18 cellular contexts compared by ENCODE assay signal in the genomic region with DNA sequence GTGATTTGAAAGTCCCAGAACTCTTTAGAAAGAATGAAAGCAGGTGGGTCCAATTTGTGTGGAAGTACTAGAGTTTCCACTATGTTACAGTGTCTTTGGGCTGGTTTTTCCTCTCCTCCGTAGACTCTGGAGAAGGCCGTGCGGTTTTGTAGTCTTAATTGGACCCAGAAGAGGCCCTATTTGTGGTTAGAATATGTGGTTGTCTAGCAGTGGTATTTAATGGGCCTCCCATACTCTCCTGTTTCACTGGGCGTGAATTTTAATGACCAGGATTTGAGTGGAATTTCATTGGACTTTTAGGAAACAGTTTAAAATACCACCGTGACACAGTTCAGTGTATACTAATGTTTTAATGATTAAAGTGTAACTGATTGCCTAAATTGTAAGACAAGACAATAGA.
DNase-seq lines count a peak whose midpoint lies in the region; ATAC-seq and TF ChIP-seq lines count a peak whose summit lies in the region.
"Had no signal": no experiment of that assay in that cellular context is flagged by ENCODE, and none has a peak within 500 bp of the region (broad histone marks: within the 10 kb centered on the region; RNA-seq: fewer than 3 reads in every experiment).

No MANE protein-coding gene starts in this region.

- no peaks in the 10 kb centered on the region for H3K27me3 Mint-ChIP-seq in effector memory CD8-positive, alpha-beta T cell

- peak; percentile 20 for DNase-seq in AG20443 (ENCODE audit: low spot score)
- peak; percentile 20 for DNase-seq in M059J (ENCODE audit: low read depth)
- DNase-seq in effector memory CD8-positive, alpha-beta T cell, result no peak
- DNase-seq in sciatic nerve (ENCODE audit: low spot score), result no peak
- no peak for DNase-seq in stimulated activated CD4-positive, alpha-beta T cell treated with anti-CD3 and anti-CD28 coated beads, Interleukin-4, amount 100 ng/mL, for 4 hours
- DNase-seq in NCI-H2196 (lab: John Stamatoyannopoulos, UW; ENCODE audit: unreplicated experiment), result no peak
- DNase-seq: AML-193, COR-L47, H9, Karpas-422, MM.1S, NCI-H1105, NCI-H1694, NCI-H2171, NCI-H774, SW 1271 had no signal

- H3K9me3 Mint-ChIP-seq in effector memory CD8-positive, alpha-beta T cell, result no peaks in the 10 kb centered on the region
- H3K9me3 Mint-ChIP-seq: H9 had no signal

- intact Hi-C loops in sciatic nerve (cut with DNase I), result no loop called here

- peak overlapping the region; percentile 21 to 33 for H3K27ac Mint-ChIP-seq in effector memory CD8-positive, alpha-beta T cell

- H3K36me3 Mint-ChIP-seq in effector memory CD8-positive, alpha-beta T cell (ENCODE audit: insufficient read depth), result peaks cover 3% of the 10 kb centered on the region

- ATAC-seq in effector memory CD8-positive, alpha-beta T cell (replicated peaks), result no peak
- ATAC-seq in sciatic nerve, result peak; percentile 38
- no peak for ATAC-seq in GM21367 (IDR thresholded peaks at IDR 0.05; ENCODE audit: unreplicated experiment)
- no peak for ATAC-seq in GM18505 (IDR thresholded peaks at IDR 0.05; ENCODE audit: unreplicated experiment)

- no peak for TF ChIP-seq POLR2A in GM18505 (IDR thresholded peaks at IDR 0.05; ENCODE audit: borderline replicate concordance, extremely low read depth, insufficient read depth, insufficient read length)

- peaks cover 14 to 38% of the 10 kb centered on the region in 2 donors for H3K4me1 Mint-ChIP-seq in effector memory CD8-positive, alpha-beta T cell (ENCODE audit: low read depth in 2 of 2)

- no peak overlapping the region for H3K4me3 Mint-ChIP-seq in effector memory CD8-positive, alpha-beta T cell
- H3K4me3 Mint-ChIP-seq: H9 had no signal

Comparison
In these comparisons a context has a peak if more than half of its experiments do, and no peak if none do; other contexts are left out.
1. DNase-seq: peak in AG20443 (single experiment) and M059J (single experiment); none in effector memory CD8-positive, alpha-beta T cell (0 of 3), sciatic nerve (single experiment), stimulated activated CD4-positive, alpha-beta T cell treated with anti-CD3 and anti-CD28 coated beads, Interleukin-4, amount 100 ng/mL, for 4 hours (0 of 2) and NCI-H2196 (single experiment).